25 cellular contexts compared by ENCODE assay signal in genomic region chr17:12553625-12554024, GRCh38.
"Had no signal": no experiment of that assay in that cellular context is flagged by ENCODE, and none has a peak within 500 bp of the region (broad histone marks: within the 10 kb centered on the region; RNA-seq: fewer than 3 reads in every experiment).

No MANE protein-coding gene starts in this region.

- H3K4me3 ChIP-seq: adrenal gland, esophagus muscularis mucosa, heart right ventricle, right atrium auricular region, spleen had no signal

- H3K4me1 ChIP-seq: adrenal gland, right atrium auricular region, spleen had no signal

- H3K4me1 Mint-ChIP-seq: activated CD4-positive, alpha-beta T cell treated with anti-CD3 and anti-CD28 coated beads for 36 hours; memory B cell; naive thymus-derived CD8-positive, alpha-beta T cell; neural crest cell had no signal

- H3K27ac Mint-ChIP-seq: activated CD4-positive, alpha-beta T cell treated with anti-CD3 and anti-CD28 coated beads for 36 hours; activated naive CD8-positive, alpha-beta T cell; dendritic cell treated with granulocyte-macrophage colony-stimulating factor and Interleukin-4, amounts not matched to agents 40 ng/mL and 50 ng/mL, for 4 days; endodermal cell; memory B cell; naive thymus-derived CD8-positive, alpha-beta T cell; T-helper 2 cell treated with Interferon-gamma antibody and Interleukin-4, amounts not matched to agents 5 μg/mL and 100 μg/mL, for 36 hours had no signal

- DNase-seq: activated CD4-positive, alpha-beta T cell treated with anti-CD3 and anti-CD28 coated beads for 36 hours; activated CD4-positive, alpha-beta T cell treated with anti-CD3 and anti-CD28 coated beads, Interleukin-2, amount 50 U/mL, for 4 hours; activated CD4-positive, CD25-positive, alpha-beta regulatory T cell; activated effector memory CD4-positive, alpha-beta T cell treated with Interleukin-2 at 50 U/mL for 16 hours; activated naive CD4-positive, alpha-beta T cell treated with Interleukin-2 at 50 U/mL for 16 hours; activated T-cell treated with anti-CD3 and anti-CD28 coated beads for 4 hours; adrenal gland; caudate nucleus; endodermal cell; foreskin melanocyte; heart right ventricle; midbrain; naive thymus-derived CD8-positive, alpha-beta T cell; occipital lobe; spleen; stimulated activated naive CD4-positive, alpha-beta T cell treated with Interleukin-2 at 50 U/mL for 16 hours; T-helper 1 cell; trophoblast cell had no signal

- ATAC-seq: activated CD4-positive, alpha-beta T cell treated with anti-CD3 and anti-CD28 coated beads for 36 hours; heart right ventricle; naive thymus-derived CD8-positive, alpha-beta T cell had no signal

- H3K27me3 ChIP-seq: adrenal gland, esophagus muscularis mucosa, heart right ventricle, right atrium auricular region, spleen had no signal

- H3K36me3 Mint-ChIP-seq: activated naive CD8-positive, alpha-beta T cell; memory B cell; naive thymus-derived CD8-positive, alpha-beta T cell had no signal

- H3K27ac ChIP-seq: adrenal gland, esophagus muscularis mucosa, heart right ventricle, spleen had no signal

- H3K36me3 ChIP-seq: adrenal gland, esophagus muscularis mucosa, heart right ventricle, right atrium auricular region, spleen had no signal

- H3K9me3 ChIP-seq: adrenal gland, esophagus muscularis mucosa, heart right ventricle, right atrium auricular region, spleen had no signal

- H3K9me3 Mint-ChIP-seq: dendritic cell treated with granulocyte-macrophage colony-stimulating factor and Interleukin-4, amounts not matched to agents 40 ng/mL and 50 ng/mL, for 4 days; endodermal cell; memory B cell; neural crest cell had no signal

- H3K4me3 Mint-ChIP-seq: activated CD4-positive, alpha-beta T cell treated with anti-CD3 and anti-CD28 coated beads for 36 hours; activated naive CD8-positive, alpha-beta T cell; dendritic cell treated with granulocyte-macrophage colony-stimulating factor and Interleukin-4, amounts not matched to agents 40 ng/mL and 50 ng/mL, for 4 days; endodermal cell; memory B cell; naive thymus-derived CD8-positive, alpha-beta T cell; neural crest cell; T-helper 2 cell treated with Interferon-gamma antibody and Interleukin-4, amounts not matched to agents 5 μg/mL and 100 μg/mL, for 36 hours had no signal

- H3K27me3 Mint-ChIP-seq: activated CD4-positive, alpha-beta T cell treated with anti-CD3 and anti-CD28 coated beads for 36 hours; activated naive CD8-positive, alpha-beta T cell; dendritic cell treated with granulocyte-macrophage colony-stimulating factor and Interleukin-4, amounts not matched to agents 40 ng/mL and 50 ng/mL, for 4 days had no signal
